In genomic region chr16:27268376-27269299, GRCh38 we compare ENCODE assay signal across 1 cellular context.
A peak's percentile ranks its signal among the peaks of the same experiment; 100 is the strongest.
TF ChIP-seq lines count a peak whose summit lies in the region.

TSS of gene NSMCE1 (minus strand) at chr16:27268772. CDS start at chr16:27257570, 11,202 bp downstream.

TF ChIP-seq in HepG2, 621 proteins besides CTCF, POLR2A, EP300 and RAD21 (continued from another document and continues in another):
- peak; percentile 54; the same call in 1 of the 2 replicates for TF ChIP-seq ZNF598 (CRISPR knock-in tag; IDR thresholded peaks at IDR 0.05; ENCODE audit: borderline replicate concordance)
- peak; percentile 40; the same call in 1 of the 2 replicates for TF ChIP-seq FOXA3 (CRISPR knock-in tag; IDR thresholded peaks at IDR 0.05)
- peak; percentile 95 for TF ChIP-seq SRSF1 (optimal IDR thresholded peaks at IDR 0.05; ENCODE audit: low read depth, low read length)
- no peak for TF ChIP-seq ZBTB1 (CRISPR knock-in tag; IDR thresholded peaks at IDR 0.05; ENCODE audit: borderline replicate concordance)
- TF ChIP-seq JUN (CRISPR knock-in tag; IDR thresholded peaks at IDR 0.05), result peak; percentile 39; the same call in 1 of the 2 replicates
- no peak for TF ChIP-seq ZNF784 (CRISPR knock-in tag; IDR thresholded peaks at IDR 0.05; ENCODE audit: borderline replicate concordance)
- peak; percentile 77 for TF ChIP-seq ZNF563 (CRISPR knock-in tag; IDR thresholded peaks at IDR 0.05)
- no peak for TF ChIP-seq SIN3B (IDR thresholded peaks at IDR 0.05; ENCODE audit: low read length)
- no peak for TF ChIP-seq MAFF (IDR thresholded peaks at IDR 0.05; ENCODE audit: low read depth, low read length)
- 0 out of 2 replicates have a peak, but pooled peaks have one; percentile 30 for TF ChIP-seq ZNF362 (CRISPR knock-in tag; IDR thresholded peaks at IDR 0.05; ENCODE audit: borderline replicate concordance)
- TF ChIP-seq ZNF619 (CRISPR knock-in tag; IDR thresholded peaks at IDR 0.05), result peak; percentile 72; the same call in 1 of the 2 replicates
- TF ChIP-seq NFYC (CRISPR knock-in tag; IDR thresholded peaks at IDR 0.05), result peak; percentile 96
- no peak for TF ChIP-seq CC2D1A (CRISPR knock-in tag; IDR thresholded peaks at IDR 0.05)
- no peak for TF ChIP-seq ZNF207 (IDR thresholded peaks at IDR 0.05; ENCODE audit: borderline replicate concordance)
- TF ChIP-seq EEA1 (CRISPR knock-in tag; IDR thresholded peaks at IDR 0.05; ENCODE audit: borderline replicate concordance), result no peak; the same call in 1 of the 2 replicates
- peak; percentile 92 for TF ChIP-seq HNRNPH1 (optimal IDR thresholded peaks at IDR 0.05; ENCODE audit: low read depth, low read length)
- no peak for TF ChIP-seq PLRG1 (conservative IDR thresholded peaks at IDR 0.05)
- TF ChIP-seq SOX5 (CRISPR knock-in tag; IDR thresholded peaks at IDR 0.05; ENCODE audit: borderline replicate concordance), result peak; percentile 16; the same call in 1 of the 2 replicates
- peak; percentile 89 for TF ChIP-seq ELF1 (CRISPR knock-in tag; IDR thresholded peaks at IDR 0.05)
- TF ChIP-seq HMG20B (CRISPR knock-in tag; conservative IDR thresholded peaks at IDR 0.05), result no peak; the same call in 1 of the 2 replicates
- TF ChIP-seq ZNF235 (CRISPR knock-in tag; IDR thresholded peaks at IDR 0.05; ENCODE audit: borderline replicate concordance), result no peak
- TF ChIP-seq ZXDC (CRISPR knock-in tag; IDR thresholded peaks at IDR 0.05), result peak; percentile 59; the same call in 1 of the 2 replicates
- no peak for TF ChIP-seq ATF2 (CRISPR knock-in tag; IDR thresholded peaks at IDR 0.05)
- TF ChIP-seq ZNF335 (CRISPR knock-in tag; IDR thresholded peaks at IDR 0.05), result no peak
- peak; percentile 25 for TF ChIP-seq RBM22 (optimal IDR thresholded peaks at IDR 0.05; ENCODE audit: low read length)
- TF ChIP-seq PAXIP1 (CRISPR knock-in tag; conservative IDR thresholded peaks at IDR 0.05), result peak; percentile 50; the same call in 1 of the 2 replicates
- TF ChIP-seq LRRFIP1 (CRISPR knock-in tag; conservative IDR thresholded peaks at IDR 0.05), result no peak; the same call in 1 of the 2 replicates
- TF ChIP-seq ZNF580 (CRISPR knock-in tag; IDR thresholded peaks at IDR 0.05; ENCODE audit: borderline replicate concordance, low read depth), result 0 out of 2 replicates have a peak, but pooled peaks have one; percentile 20
- no peak for TF ChIP-seq RAD51 (IDR thresholded peaks at IDR 0.05; ENCODE audit: borderline replicate concordance)
- peak; percentile 72 for TF ChIP-seq AGO1 (IDR thresholded peaks at IDR 0.05; ENCODE audit: low read depth, low read length, poor library complexity, severe bottlenecking)
- TF ChIP-seq ZNF761 (CRISPR knock-in tag; conservative IDR thresholded peaks at IDR 0.05), result 0 out of 2 replicates have a peak, but pooled peaks have one; percentile 19
- TF ChIP-seq SP1 (IDR thresholded peaks at IDR 0.05), result no peak
- TF ChIP-seq SP1 (CRISPR knock-in tag; IDR thresholded peaks at IDR 0.05), result no peak; the same call in 1 of the 2 replicates
- TF ChIP-seq ZKSCAN1 (IDR thresholded peaks at IDR 0.05; ENCODE audit: low read length), result no peak
- TF ChIP-seq ZFP82 (CRISPR knock-in tag; IDR thresholded peaks at IDR 0.05; ENCODE audit: borderline replicate concordance), result peak; percentile 87; the same call in 1 of the 2 replicates
- peak; percentile 51; the same call in 1 of the 2 replicates for TF ChIP-seq KDM1A (CRISPR knock-in tag; IDR thresholded peaks at IDR 0.05)
- TF ChIP-seq MXD4 (CRISPR knock-in tag; IDR thresholded peaks at IDR 0.05), result peak; percentile 79; the same call in 1 of the 2 replicates
- TF ChIP-seq NAIF1 (CRISPR knock-in tag; IDR thresholded peaks at IDR 0.05; ENCODE audit: borderline replicate concordance), result no peak
- peak; percentile 42; the same call in 1 of the 2 replicates for TF ChIP-seq FOXO1 (CRISPR knock-in tag; IDR thresholded peaks at IDR 0.05)
- peak; percentile 15; the same call in 1 of the 2 replicates for TF ChIP-seq MAZ (IDR thresholded peaks at IDR 0.05; ENCODE audit: borderline replicate concordance, low read depth, low read length)
- peak; percentile 28; the same call in 1 of the 2 replicates for TF ChIP-seq MAZ (CRISPR knock-in tag; IDR thresholded peaks at IDR 0.05; ENCODE audit: low read depth)
- 0 out of 2 replicates have a peak, but pooled peaks have one; percentile 12 for TF ChIP-seq CHD2 (IDR thresholded peaks at IDR 0.05; ENCODE audit: low read depth, low read length)
- TF ChIP-seq CBX1 (IDR thresholded peaks at IDR 0.05; ENCODE audit: low read depth), result no peak
- TF ChIP-seq THYN1 (CRISPR knock-in tag; IDR thresholded peaks at IDR 0.05; ENCODE audit: borderline replicate concordance, low read depth), result no peak
- no peak for TF ChIP-seq ATF7 (IDR thresholded peaks at IDR 0.05)
- no peak for TF ChIP-seq ATF7 (CRISPR knock-in tag; IDR thresholded peaks at IDR 0.05)
- TF ChIP-seq ZNF263 (CRISPR knock-in tag; IDR thresholded peaks at IDR 0.05), result peak; percentile 8; the same call in 1 of the 2 replicates
- TF ChIP-seq HHEX (CRISPR knock-in tag; IDR thresholded peaks at IDR 0.05), result no peak
- peak; percentile 90; the same call in 1 of the 2 replicates for TF ChIP-seq NFAT5 (CRISPR knock-in tag; IDR thresholded peaks at IDR 0.05)
